9 cellular contexts compared by ENCODE assay signal in the genomic region with DNA sequence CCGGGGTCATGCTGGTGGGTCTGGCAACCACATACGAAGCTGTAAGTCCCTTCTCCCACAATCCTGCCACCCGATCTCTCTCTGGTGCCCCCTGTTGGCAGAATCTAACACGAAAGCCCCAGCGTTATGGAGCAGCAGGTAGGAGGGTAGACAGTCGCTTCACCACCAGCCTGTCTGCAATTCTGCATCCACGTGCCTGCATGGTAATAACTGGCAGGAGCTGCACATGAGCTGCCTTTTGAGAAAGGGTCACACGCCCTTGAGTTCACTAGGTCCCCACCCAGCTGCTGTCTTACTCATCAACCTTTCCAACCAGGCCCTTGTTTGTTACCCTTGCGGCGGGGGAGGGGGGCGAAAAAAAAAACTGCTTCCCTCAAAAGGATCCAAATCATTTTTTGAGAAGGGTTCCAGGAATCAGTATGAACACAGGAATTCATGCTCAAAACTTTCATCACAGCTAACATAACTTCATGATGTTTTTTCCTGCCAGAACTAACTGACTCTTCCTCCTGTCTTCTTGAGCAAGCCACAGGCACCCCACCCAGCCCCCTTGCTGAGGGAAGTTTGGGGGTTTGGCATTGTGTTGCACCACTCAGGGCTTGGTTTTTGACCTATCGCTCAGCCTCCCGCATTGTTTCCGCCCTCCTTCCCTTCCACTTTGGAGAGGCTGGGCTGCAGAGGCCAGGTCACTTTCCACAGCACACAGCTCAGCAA. TPM values are rescaled to one million over a fixed set of nuclear protein-coding genes. Genes with fewer than 3 reads are reported as not detected.
DNase-seq lines count a peak whose midpoint lies in the region; ATAC-seq, FAIRE-seq and TF ChIP-seq lines count a peak whose summit lies in the region.
"Had no signal": no experiment of that assay in that cellular context is flagged by ENCODE, and none has a peak within 500 bp of the region (broad histone marks: within the 10 kb centered on the region; RNA-seq: fewer than 3 reads in every experiment).

No MANE protein-coding gene starts in this region.

- H3K9me3 ChIP-seq in endothelial cell of umbilical vein (replicated peaks; ENCODE audit: control insufficient read depth, insufficient read depth, low read length) (no peaks in the 10 kb centered on the region), muscle layer of colon (ENCODE audit: low read length) (no peaks in the 10 kb centered on the region), stomach (no peaks in the 10 kb centered on the region)

- intact Hi-C loops in activated CD4-positive, alpha-beta T cell treated with anti-CD3 and anti-CD28 coated beads for 36 hours (cut with DNase I, micrococcal nuclease): loop anchor here in 1 of 2 experiments (10.0 kb wide), 1 partner anchor 205 kb away; a partner anchor contains a TSS
- intact Hi-C loops in endothelial cell of umbilical vein (cut with micrococcal nuclease): no loop called here
- intact Hi-C loops in stomach (cut with DNase I; ENCODE audit: low total_unique reads): no loop called here

- BruUV-seq in endothelial cell of umbilical vein (replicated peaks; lab: Mats Ljungman, UMichigan): no TSS peak

- TF ChIP-seq POLR2A in endothelial cell of umbilical vein (IDR thresholded peaks at IDR 0.05; ENCODE audit: low read depth, low read length) (no peak), stomach (IDR thresholded peaks at IDR 0.05) (no peak)

- DNase-seq in GM12864 (ENCODE audit: low read depth) (no peak), HT1080 (ENCODE audit: low read depth) (peak; percentile 31), endothelial cell of umbilical vein (ENCODE audit: low read depth, low spot score) (peak; percentile 20), stomach (peak; percentile 37), NCI-H2081 (lab: John Stamatoyannopoulos, UW) (no peak)
- peak; percentile 75 for DNase-seq in activated CD4-positive, alpha-beta T cell treated with anti-CD3 and anti-CD28 coated beads for 36 hours

- 41 to 50% (median 45%) methylated on average over 14 of the region's 14 CpGs for WGBS in stomach, 5 donors

- no peak overlapping the region for H3K4me3 Mint-ChIP-seq in activated CD4-positive, alpha-beta T cell treated with anti-CD3 and anti-CD28 coated beads for 36 hours

- no peaks in the 10 kb centered on the region for H3K36me3 Mint-ChIP-seq in activated CD4-positive, alpha-beta T cell treated with anti-CD3 and anti-CD28 coated beads for 36 hours (ENCODE audit: low read depth)

- TF ChIP-seq EP300 in stomach (IDR thresholded peaks at IDR 0.05): no peak

- H4K20me1 ChIP-seq in endothelial cell of umbilical vein (replicated peaks; ENCODE audit: control insufficient read depth, extremely low read depth, insufficient read depth, low read length): no peaks in the 10 kb centered on the region

- peak; percentile 82 for TF ChIP-seq CTCF in GM12864 (IDR thresholded peaks at IDR 0.05; ENCODE audit: low read depth, low read length, missing control alignments)
- TF ChIP-seq CTCF in endothelial cell of umbilical vein (IDR thresholded peaks at IDR 0.05; ENCODE audit: extremely low read depth in 1 of 2, insufficient read depth in 1 of 2, low read depth in 1 of 2, low read length in 2 of 2): peak; percentile 34 to 53
- TF ChIP-seq CTCF in stomach (IDR thresholded peaks at IDR 0.05): peak in 3 of 7 experiments; percentile 14 to 23 (median 17)

- no peaks in the 10 kb centered on the region for H3K79me2 ChIP-seq in endothelial cell of umbilical vein (ENCODE audit: control insufficient read depth, insufficient read depth, low read length)

- FAIRE-seq in endothelial cell of umbilical vein (lab: Jason Lieb, UNC): no peak

- no peaks in the 10 kb centered on the region for H3K9me1 ChIP-seq in endothelial cell of umbilical vein (replicated peaks; ENCODE audit: control insufficient read depth, extremely low read depth, insufficient read depth, low read length)

- CTCF ChIA-PET in activated CD4-positive, alpha-beta T cell treated with anti-CD3 and anti-CD28 coated beads for 36 hours (lab: Charles Lee): interaction anchor here (0.5 to 2.5 kb wide), 21 partner anchors 8 to 863 kb away, joined by 3 to 17 read pairs (median 4); a partner anchor contains a TSS
- CTCF ChIA-PET in endothelial cell of umbilical vein (lab: Charles Lee): interaction anchor here (0.7 to 1.6 kb wide), 8 partner anchors 8 to 439 kb away, joined by 3 to 7 read pairs (median 4); a partner anchor contains a TSS

- H3K9ac ChIP-seq in endothelial cell of umbilical vein (replicated peaks; ENCODE audit: extremely low read depth, insufficient read depth, low read length) (no peak overlapping the region), muscle layer of colon (ENCODE audit: low read length) (no peak overlapping the region)

- peaks cover 9% of the 10 kb centered on the region for H3K4me1 Mint-ChIP-seq in activated CD4-positive, alpha-beta T cell treated with anti-CD3 and anti-CD28 coated beads for 36 hours

- POLR2A ChIA-PET in activated CD4-positive, alpha-beta T cell treated with anti-CD3 and anti-CD28 coated beads for 36 hours (lab: Charles Lee): no interaction called here
- POLR2A ChIA-PET in endothelial cell of umbilical vein (lab: Charles Lee): no interaction called here

- H3K27ac ChIP-seq in endothelial cell of umbilical vein (ENCODE audit: insufficient read depth, low read depth, low read length): no peak overlapping the region
- H3K27ac ChIP-seq in muscle layer of colon (ENCODE audit: low read depth, low read length): peak overlapping the region; percentile 81
- peak overlapping the region in 4 of 5 donors; percentile 15 to 63 (median 20) for H3K27ac ChIP-seq in stomach

- H3K36me3 ChIP-seq in endothelial cell of umbilical vein (ENCODE audit: control insufficient read depth in 2 of 2, extremely low read depth in 1 of 2, insufficient read depth in 2 of 2, low read length in 2 of 2) (no peaks in the 10 kb centered on the region), muscle layer of colon (ENCODE audit: insufficient read depth, low read length) (no peaks in the 10 kb centered on the region), stomach (no peaks in the 10 kb centered on the region)

- H3K4me1 ChIP-seq in endothelial cell of umbilical vein (ENCODE audit: control insufficient read depth, extremely low read depth, insufficient read depth, low read length) (no peaks in the 10 kb centered on the region), muscle layer of colon (ENCODE audit: insufficient read depth, low read length) (peaks cover 30% of the 10 kb centered on the region), stomach (peaks cover 11 to 29% (median 23%) of the 10 kb centered on the region in 4 donors)

- H3K27me3 Mint-ChIP-seq in activated CD4-positive, alpha-beta T cell treated with anti-CD3 and anti-CD28 coated beads for 36 hours: peaks cover 19% of the 10 kb centered on the region

- no peak overlapping the region for H3K4me2 ChIP-seq in endothelial cell of umbilical vein (ENCODE audit: insufficient read depth, low read length)

- dilution Hi-C loops in endothelial cell of umbilical vein (cut with MboI; ENCODE audit: extremely low pct_ligation_motif_present, low sequenced_read_pairs): no loop called here

- no peak overlapping the region for H2AFZ ChIP-seq in endothelial cell of umbilical vein (ENCODE audit: low read depth, low read length)

- H3K27ac Mint-ChIP-seq in activated CD4-positive, alpha-beta T cell treated with anti-CD3 and anti-CD28 coated beads for 36 hours: no peak overlapping the region

- H3K27me3 ChIP-seq in endothelial cell of umbilical vein (ENCODE audit: control insufficient read depth in 2 of 2, insufficient read depth in 2 of 2, low read length in 2 of 2) (no peaks in the 10 kb centered on the region), muscle layer of colon (ENCODE audit: control insufficient read depth in 1 of 2, insufficient read depth in 2 of 2, low read length in 2 of 2) (no peaks in the 10 kb centered on the region), stomach (no peaks in the 10 kb centered on the region)

- H3K4me3 ChIP-seq in GM12864 (ENCODE audit: low read depth, low read length) (no peak overlapping the region), endothelial cell of umbilical vein (replicated peaks in 1 of 3; ENCODE audit: insufficient read depth in 1 of 3, low read depth in 1 of 3, low read length in 3 of 3) (no peak overlapping the region), muscle layer of colon (ENCODE audit: low read depth in 1 of 2, low read length in 2 of 2) (no peak overlapping the region), stomach (no peak overlapping the region)

- H3K9me3 Mint-ChIP-seq in activated CD4-positive, alpha-beta T cell treated with anti-CD3 and anti-CD28 coated beads for 36 hours (ENCODE audit: low read depth): no peaks in the 10 kb centered on the region

- peak; percentile 66 for ATAC-seq in activated CD4-positive, alpha-beta T cell treated with anti-CD3 and anti-CD28 coated beads for 36 hours
- ATAC-seq in GM21360 (IDR thresholded peaks at IDR 0.05; ENCODE audit: unreplicated experiment): no peak

TF ChIP-seq in endothelial cell of umbilical vein, 7 proteins besides CTCF, POLR2A, EP300 and RAD21:
- TF ChIP-seq MYC (IDR thresholded peaks at IDR 0.05; ENCODE audit: low read depth, low read length) (no peak), EZH2 (IDR thresholded peaks at IDR 0.05; ENCODE audit: borderline replicate concordance, low read depth, low read length, severe bottlenecking) (no peak), JUN (IDR thresholded peaks at IDR 0.05; ENCODE audit: borderline replicate concordance, insufficient read depth, insufficient read length, low read depth) (no peak), GATA2 (IDR thresholded peaks at IDR 0.05; ENCODE audit: insufficient read depth, insufficient read length, low read depth, low read length) (no peak)
- TF ChIP-seq, protein P1, sequence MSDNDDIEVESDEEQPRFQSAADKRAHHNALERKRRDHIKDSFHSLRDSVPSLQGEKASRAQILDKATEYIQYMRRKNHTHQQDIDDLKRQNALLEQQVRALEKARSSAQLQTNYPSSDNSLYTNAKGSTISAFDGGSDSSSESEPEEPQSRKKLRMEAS (IDR thresholded peaks at IDR 0.05; ENCODE audit: insufficient read depth, insufficient read length): no peak

RNA-seq across cellular contexts. Expression of a gene that starts 19.6 kb away (rescaled TPM):
- total RNA-seq in HT1080 (2014; rRNA removed; shearing (Covaris generic)): not detected in 2 replicates
- not detected in 2 replicates for polyA plus RNA-seq in HT1080 (2015; cell fraction: cytosol; rRNA removed)
- polyA plus RNA-seq in HT1080 (2015; cell fraction: nucleus; rRNA removed): not detected in 2 replicates
- total RNA-seq in activated CD4-positive, alpha-beta T cell treated with anti-CD3 and anti-CD28 coated beads for 36 hours: not detected
- total RNA-seq in endothelial cell of umbilical vein: not detected in 2 replicates
- polyA plus RNA-seq in endothelial cell of umbilical vein: not detected in 2 replicates
- not detected in 2 replicates for polyA plus RNA-seq in endothelial cell of umbilical vein (2011; cell fraction: cytosol; rRNA removed)
- not detected in 2 replicates for polyA plus RNA-seq in endothelial cell of umbilical vein (2011; cell fraction: nucleus; rRNA removed)
- not detected in 2 replicates for polyA plus RNA-seq in endothelial cell of umbilical vein (2012)
- polyA minus RNA-seq in endothelial cell of umbilical vein: not detected in 2 replicates
- polyA minus RNA-seq in endothelial cell of umbilical vein (2011; cell fraction: cytosol; rRNA and poly(A)+ RNA removed): not detected
- polyA minus RNA-seq in endothelial cell of umbilical vein (2011; cell fraction: nucleus; rRNA and poly(A)+ RNA removed): not detected in 2 replicates
- not detected for total RNA-seq in stomach
- polyA plus RNA-seq in stomach: not detected
- total RNA-seq: temporal lobe had no signal

Comparison
In these comparisons a context has a peak if more than half of its experiments do, and no peak if none do; other contexts are left out.
1. DNase-seq: peak in HT1080 (single experiment), activated CD4-positive, alpha-beta T cell treated with anti-CD3 and anti-CD28 coated beads for 36 hours (single experiment), endothelial cell of umbilical vein (single experiment) and stomach (single experiment); none in GM12864 (single experiment) and NCI-H2081 (0 of 2).